9 cellular contexts compared by ENCODE assay signal in genomic region chr2:46555011-46555410, GRCh38. TPM values are rescaled to one million over a fixed set of nuclear protein-coding genes. Genes with fewer than 3 reads are reported as not detected.
DNase-seq lines count a peak whose midpoint lies in the region; ATAC-seq and TF ChIP-seq lines count a peak whose summit lies in the region.
"Had no signal": no experiment of that assay in that cellular context is flagged by ENCODE, and none has a peak within 500 bp of the region (broad histone marks: within the 10 kb centered on the region; RNA-seq: fewer than 3 reads in every experiment).

No MANE protein-coding gene starts in this region.

- H3K9me3 Mint-ChIP-seq in activated CD8-positive, alpha-beta T cell treated with anti-CD3 and anti-CD28 coated beads, Interleukin-2, amount 10 ng/mL, durations not matched to agents 7 days and 5 days (ENCODE audit: insufficient read depth): peaks cover 11% of the 10 kb centered on the region

- peaks cover 25% of the 10 kb centered on the region for H3K4me1 Mint-ChIP-seq in activated CD8-positive, alpha-beta T cell treated with anti-CD3 and anti-CD28 coated beads, Interleukin-2, amount 10 ng/mL, durations not matched to agents 7 days and 5 days (ENCODE audit: low read depth)

- H3K4me3 Mint-ChIP-seq in activated CD8-positive, alpha-beta T cell treated with anti-CD3 and anti-CD28 coated beads, Interleukin-2, amount 10 ng/mL, durations not matched to agents 7 days and 5 days: no peak overlapping the region
- H3K4me3 Mint-ChIP-seq: activated naive CD8-positive, alpha-beta T cell had no signal

- intact Hi-C loops in left ventricle myocardium inferior (cut with micrococcal nuclease) (no loop called here), Right ventricle myocardium inferior (cut with DNase I) (loop anchor here (2.0 kb wide), 1 partner anchor 14 kb away; no protein-coding TSS in a partner anchor), uterus (cut with DNase I; ENCODE audit: low total_unique reads) (no loop called here)

- H3K9me3 ChIP-seq in left ventricle myocardium inferior (replicated peaks): peaks cover 12% of the 10 kb centered on the region
- H3K9me3 ChIP-seq in uterus: peaks cover 0 to 5% of the 10 kb centered on the region in 2 donors

- no peak overlapping the region for H3K27ac Mint-ChIP-seq in activated CD8-positive, alpha-beta T cell treated with anti-CD3 and anti-CD28 coated beads, Interleukin-2, amount 10 ng/mL, durations not matched to agents 7 days and 5 days
- H3K27ac Mint-ChIP-seq: activated naive CD8-positive, alpha-beta T cell had no signal

- TF ChIP-seq POLR2A in uterus (IDR thresholded peaks at IDR 0.05): no peak

- H3K4me1 ChIP-seq in left ventricle myocardium inferior: peaks cover 99% of the 10 kb centered on the region
- peaks cover 0 to 9% of the 10 kb centered on the region in 2 donors for H3K4me1 ChIP-seq in uterus

- DNase-seq in left ventricle myocardium inferior (no peak), Right ventricle myocardium inferior (ENCODE audit: missing footprints) (no peak), iPS-NIHi7 (ENCODE audit: extremely low spot score) (peak; percentile 63), uterus (no peak), mucosa of gallbladder (ENCODE audit: low spot score) (no peak)
- peak; percentile 53 for DNase-seq in activated CD8-positive, alpha-beta T cell treated with anti-CD3 and anti-CD28 coated beads, Interleukin-2, amount 10 ng/mL, durations not matched to agents 7 days and 5 days

- H3K27ac ChIP-seq in left ventricle myocardium inferior (replicated peaks): peak overlapping the region; percentile 98
- peak overlapping the region; percentile 27 to 43 for H3K27ac ChIP-seq in uterus

- H3K27me3 ChIP-seq in left ventricle myocardium inferior (ENCODE audit: low read depth) (no peaks in the 10 kb centered on the region), uterus (no peaks in the 10 kb centered on the region)

- POLR2A ChIA-PET in activated CD8-positive, alpha-beta T cell treated with anti-CD3 and anti-CD28 coated beads, Interleukin-2, amount 10 ng/mL, durations not matched to agents 7 days and 5 days (lab: Charles Lee): no interaction called here

- peaks cover 20% of the 10 kb centered on the region for H3K36me3 Mint-ChIP-seq in activated CD8-positive, alpha-beta T cell treated with anti-CD3 and anti-CD28 coated beads, Interleukin-2, amount 10 ng/mL, durations not matched to agents 7 days and 5 days (ENCODE audit: low read depth)

- peak overlapping the region; percentile 32 for H3K4me3 ChIP-seq in left ventricle myocardium inferior
- H3K4me3 ChIP-seq in uterus: no peak overlapping the region

- TF ChIP-seq CTCF in left ventricle myocardium inferior (IDR thresholded peaks at IDR 0.05; ENCODE audit: borderline replicate concordance) (peak; percentile 39), uterus (IDR thresholded peaks at IDR 0.05) (no peak)

- H3K27me3 Mint-ChIP-seq in activated CD8-positive, alpha-beta T cell treated with anti-CD3 and anti-CD28 coated beads, Interleukin-2, amount 10 ng/mL, durations not matched to agents 7 days and 5 days (ENCODE audit: low read depth): no peaks in the 10 kb centered on the region
- H3K27me3 Mint-ChIP-seq: activated naive CD8-positive, alpha-beta T cell had no signal

- H3K36me3 ChIP-seq in left ventricle myocardium inferior: peaks cover 13% of the 10 kb centered on the region
- no peaks in the 10 kb centered on the region for H3K36me3 ChIP-seq in uterus

- CTCF ChIA-PET in activated CD8-positive, alpha-beta T cell treated with anti-CD3 and anti-CD28 coated beads, Interleukin-2, amount 10 ng/mL, durations not matched to agents 7 days and 5 days (lab: Charles Lee): interaction anchor here (0.7 to 2.6 kb wide), 8 partner anchors 9 to 84 kb away, joined by 3 to 13 read pairs (median 6); no protein-coding TSS in a partner anchor

- ATAC-seq in Right ventricle myocardium inferior (no peak), GM18909 (IDR thresholded peaks at IDR 0.05; ENCODE audit: poor library complexity, unreplicated experiment) (no peak), GM18519 (IDR thresholded peaks at IDR 0.05; ENCODE audit: low FRiP score, unreplicated experiment) (no peak)
- ATAC-seq in activated CD8-positive, alpha-beta T cell treated with anti-CD3 and anti-CD28 coated beads, Interleukin-2, amount 10 ng/mL, durations not matched to agents 7 days and 5 days: peak; percentile 74

RNA-seq across cellular contexts. Expression of gene ATP6V1E2, which starts 12.6 kb away (rescaled TPM):
- total RNA-seq in left ventricle myocardium inferior (9.1 TPM), Right ventricle myocardium inferior (6.7 TPM), uterus (1 to 10 TPM in 2 of 4 donors, not detected in 2; 4.6 to 5.3 TPM), mucosa of gallbladder (8.3 TPM)
- total RNA-seq in activated CD8-positive, alpha-beta T cell treated with anti-CD3 and anti-CD28 coated beads, Interleukin-2, amount 10 ng/mL, durations not matched to agents 7 days and 5 days: 1 to 10 TPM; 4.8 to 6.3 TPM

RNA-seq across cellular contexts. Expression of gene RHOQ, which starts 12.7 kb away (rescaled TPM):
- total RNA-seq in left ventricle myocardium inferior (380 TPM), Right ventricle myocardium inferior (415 TPM), uterus (100 to 1,000 TPM in 2 of 4 donors, 10 to 100 TPM in 2; 62.0 to 221 (median 100.0) TPM), mucosa of gallbladder (60.9 TPM)
- 10 to 100 TPM; 12.5 to 13.4 TPM for total RNA-seq in activated CD8-positive, alpha-beta T cell treated with anti-CD3 and anti-CD28 coated beads, Interleukin-2, amount 10 ng/mL, durations not matched to agents 7 days and 5 days

Comparison
In these comparisons a context has a peak if more than half of its experiments do, and no peak if none do; other contexts are left out.
1. DNase-seq: peak in activated CD8-positive, alpha-beta T cell treated with anti-CD3 and anti-CD28 coated beads, Interleukin-2, amount 10 ng/mL, durations not matched to agents 7 days and 5 days (single experiment) and iPS-NIHi7 (single experiment); none in left ventricle myocardium inferior (single experiment), Right ventricle myocardium inferior (single experiment), uterus (0 of 2) and mucosa of gallbladder (single experiment).